17 cellular contexts compared by ENCODE assay signal in the genomic region with DNA sequence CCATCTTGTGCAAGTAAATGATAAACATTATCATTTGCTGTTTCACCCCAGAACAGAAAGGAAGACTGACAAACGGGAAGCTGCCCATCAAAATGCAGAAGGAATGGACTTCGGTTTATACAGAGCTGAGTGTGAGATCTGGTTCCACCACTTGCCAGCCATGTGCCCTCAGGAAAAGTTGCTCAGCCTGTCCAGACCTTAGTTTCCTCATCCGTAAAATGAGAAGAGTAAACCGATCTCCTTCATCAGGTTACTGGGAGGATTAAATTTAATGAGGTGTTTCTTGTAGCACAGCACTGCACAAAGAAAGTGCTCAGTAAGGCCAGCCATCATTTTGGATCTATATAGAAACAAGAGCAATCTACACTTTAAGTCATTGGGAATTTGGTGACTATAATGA.
"Had no signal": no experiment of that assay in that cellular context is flagged by ENCODE, and none has a peak within 500 bp of the region (broad histone marks: within the 10 kb centered on the region; RNA-seq: fewer than 3 reads in every experiment).

No MANE protein-coding gene starts in this region.

- H3K9ac ChIP-seq: neural progenitor cell had no signal

- H3K4me3 ChIP-seq: neural progenitor cell, ovary, right atrium auricular region, stomach, thoracic aorta, transverse colon had no signal

- ATAC-seq: foreskin keratinocyte, left lobe of liver had no signal

- H3K36me3 ChIP-seq: neural progenitor cell, ovary, right atrium auricular region, stomach, thoracic aorta, transverse colon had no signal

- H3K4me1 ChIP-seq: foreskin keratinocyte had no signal

- H3K27me3 ChIP-seq: foreskin keratinocyte, neural progenitor cell, ovary, right atrium auricular region, stomach, transverse colon had no signal

- FAIRE-seq: kidney, small intestine had no signal

- H3K9me3 ChIP-seq: ovary, right atrium auricular region, stomach, thoracic aorta, transverse colon had no signal

- H2AFZ ChIP-seq: neural progenitor cell had no signal

- H3K27ac ChIP-seq: foreskin keratinocyte, neural progenitor cell, ovary, right atrium auricular region, stomach, thoracic aorta, transverse colon had no signal

- H3K4me2 ChIP-seq: neural progenitor cell had no signal

- DNase-seq: effector memory CD4-positive, alpha-beta T cell; foreskin keratinocyte; immature natural killer cell; kidney; mammary epithelial cell; nucleus accumbens; ovary; small intestine; stimulated activated CD4-positive, alpha-beta T cell treated with anti-CD3 and anti-CD28 coated beads, Interleukin-12 subunit alpha, Interleukin-12 subunit beta, amount 100 ng/mL, for 4 hours; stimulated activated naive CD4-positive, alpha-beta T cell; stomach; substantia nigra; transverse colon had no signal
